14 cellular contexts compared by ENCODE assay signal in the genomic region with DNA sequence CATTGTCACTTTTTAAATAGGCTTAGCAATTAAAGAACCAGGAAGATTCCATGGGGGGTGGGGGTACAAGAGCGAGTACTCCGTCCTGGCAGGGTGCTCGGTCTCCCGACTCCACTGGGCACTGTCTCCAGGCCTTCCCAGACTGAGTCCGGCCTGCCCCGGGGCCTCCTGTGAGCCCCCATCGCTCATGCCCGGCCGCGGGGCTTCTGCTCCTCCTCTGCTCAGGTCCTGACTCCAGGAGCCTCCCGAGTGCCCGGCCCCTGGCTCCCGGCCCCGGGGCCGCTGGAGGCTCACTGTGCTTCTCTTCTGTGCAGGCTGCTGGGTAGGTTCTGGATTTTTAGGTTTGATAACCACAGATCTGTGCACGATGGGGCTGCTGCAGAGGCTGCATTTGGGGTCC.
"Had no signal": no experiment of that assay in that cellular context is flagged by ENCODE, and none has a peak within 500 bp of the region (broad histone marks: within the 10 kb centered on the region; RNA-seq: fewer than 3 reads in every experiment).

No MANE protein-coding gene starts in this region.

- H3K36me3 ChIP-seq: MG63, SJCRH30 had no signal

- H3K27ac ChIP-seq: SJCRH30 had no signal

- H3K4me3 ChIP-seq: MG63, SJCRH30 had no signal

- DNase-seq: IMR-90, Karpas-422, KG1, MG63, NCI-H1092, NCI-H146, NCI-H1930, NCI-H2107, NCI-H2227 treated with DMSO at 0.1 percent for 48 hours, NCI-H774, RPMI8226 had no signal

- ATAC-seq: HepG2, SK-N-SH treated with all-trans-retinoic acid at 6 μM for 48 hours had no signal

- H3K27me3 ChIP-seq: MG63 had no signal
